In the genomic region with DNA sequence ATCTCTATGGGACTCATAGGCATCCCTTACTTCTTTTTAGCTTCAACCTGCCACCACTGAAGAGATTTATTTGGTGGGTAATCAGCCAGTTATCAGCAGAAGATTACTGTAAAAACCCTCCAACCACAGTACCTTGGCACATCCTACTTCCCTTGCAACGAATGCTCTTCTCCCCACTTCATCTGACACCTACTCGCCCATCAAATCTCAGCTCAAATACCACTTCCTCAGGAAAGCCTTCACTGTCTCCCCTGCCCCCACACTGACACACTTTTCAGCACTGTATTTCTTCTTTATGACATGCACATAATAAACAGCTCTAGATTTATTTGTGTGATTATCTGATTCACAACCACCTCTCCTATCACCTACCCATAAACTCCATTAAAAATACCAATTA, we compare ENCODE assay signal across 1 cellular context.
TF ChIP-seq lines count a peak whose summit lies in the region.

No MANE protein-coding gene starts in this region.

TF ChIP-seq in SK-N-SH, 30 proteins besides CTCF, POLR2A, EP300 and RAD21:
- TF ChIP-seq YY1 (IDR thresholded peaks at IDR 0.05; ENCODE audit: low read depth) (no peak), FOXM1 (IDR thresholded peaks at IDR 0.05; ENCODE audit: low read depth) (no peak), FOXJ3 (CRISPR knock-in tag; IDR thresholded peaks at IDR 0.05) (no peak), SMC3 (IDR thresholded peaks at IDR 0.05; ENCODE audit: low read depth, low read length) (no peak), GABPA (IDR thresholded peaks at IDR 0.05; ENCODE audit: low read depth) (no peak), NRF1 (IDR thresholded peaks at IDR 0.05; ENCODE audit: low read depth, low read length) (no peak), GATA2 (CRISPR knock-in tag; IDR thresholded peaks at IDR 0.05) (no peak), TEAD4 (IDR thresholded peaks at IDR 0.05; ENCODE audit: borderline replicate concordance, insufficient read depth) (no peak), CHD2 (IDR thresholded peaks at IDR 0.05; ENCODE audit: low read length, partially characterized antibody) (no peak)
- TF ChIP-seq, protein P1, sequence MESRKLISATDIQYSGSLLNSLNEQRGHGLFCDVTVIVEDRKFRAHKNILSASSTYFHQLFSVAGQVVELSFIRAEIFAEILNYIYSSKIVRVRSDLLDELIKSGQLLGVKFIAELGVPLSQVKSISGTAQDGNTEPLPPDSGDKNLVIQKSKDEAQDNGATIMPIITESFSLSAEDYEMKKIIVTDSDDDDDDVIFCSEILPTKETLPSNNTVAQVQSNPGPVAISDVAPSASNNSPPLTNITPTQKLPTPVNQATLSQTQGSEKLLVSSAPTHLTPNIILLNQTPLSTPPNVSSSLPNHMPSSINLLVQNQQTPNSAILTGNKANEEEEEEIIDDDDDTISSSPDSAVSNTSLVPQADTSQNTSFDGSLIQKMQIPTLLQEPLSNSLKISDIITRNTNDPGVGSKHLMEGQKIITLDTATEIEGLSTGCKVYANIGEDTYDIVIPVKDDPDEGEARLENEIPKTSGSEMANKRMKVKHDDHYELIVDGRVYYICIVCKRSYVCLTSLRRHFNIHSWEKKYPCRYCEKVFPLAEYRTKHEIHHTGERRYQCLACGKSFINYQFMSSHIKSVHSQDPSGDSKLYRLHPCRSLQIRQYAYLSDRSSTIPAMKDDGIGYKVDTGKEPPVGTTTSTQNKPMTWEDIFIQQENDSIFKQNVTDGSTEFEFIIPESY (IDR thresholded peaks at IDR 0.05; ENCODE audit: borderline replicate concordance, low read depth): no peak
- TF ChIP-seq, protein P2, sequence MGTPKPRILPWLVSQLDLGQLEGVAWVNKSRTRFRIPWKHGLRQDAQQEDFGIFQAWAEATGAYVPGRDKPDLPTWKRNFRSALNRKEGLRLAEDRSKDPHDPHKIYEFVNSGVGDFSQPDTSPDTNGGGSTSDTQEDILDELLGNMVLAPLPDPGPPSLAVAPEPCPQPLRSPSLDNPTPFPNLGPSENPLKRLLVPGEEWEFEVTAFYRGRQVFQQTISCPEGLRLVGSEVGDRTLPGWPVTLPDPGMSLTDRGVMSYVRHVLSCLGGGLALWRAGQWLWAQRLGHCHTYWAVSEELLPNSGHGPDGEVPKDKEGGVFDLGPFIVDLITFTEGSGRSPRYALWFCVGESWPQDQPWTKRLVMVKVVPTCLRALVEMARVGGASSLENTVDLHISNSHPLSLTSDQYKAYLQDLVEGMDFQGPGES (IDR thresholded peaks at IDR 0.05; ENCODE audit: low read depth, low read length): no peak
